12 cellular contexts compared by ENCODE assay signal in the genomic region with DNA sequence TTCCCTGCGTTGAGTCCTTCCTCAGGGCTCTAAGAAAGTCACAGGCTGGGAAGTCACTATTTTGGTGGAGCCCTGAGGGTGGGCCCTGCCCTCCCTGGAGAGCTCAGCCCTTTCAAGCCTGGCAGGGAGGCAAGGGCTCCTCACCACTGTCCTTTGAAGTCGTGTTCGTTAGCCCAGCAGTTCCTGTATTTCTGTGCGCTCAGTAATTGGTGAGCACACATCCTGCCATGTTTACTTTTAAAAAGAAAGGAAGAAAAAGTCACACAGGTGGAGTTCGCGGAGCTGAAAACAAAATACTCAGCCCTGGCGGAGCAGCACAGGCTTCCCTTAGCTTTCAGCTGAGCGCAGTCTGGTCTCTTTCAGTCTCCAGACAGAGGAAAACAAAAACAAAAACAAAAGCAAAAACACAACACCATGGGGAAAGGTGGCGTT. TPM values are rescaled to one million over a fixed set of nuclear protein-coding genes. Genes with fewer than 3 reads are reported as not detected.
DNase-seq lines count a peak whose midpoint lies in the region; ATAC-seq, FAIRE-seq and TF ChIP-seq lines count a peak whose summit lies in the region.
"Had no signal": no experiment of that assay in that cellular context is flagged by ENCODE, and none has a peak within 500 bp of the region (broad histone marks: within the 10 kb centered on the region; RNA-seq: fewer than 3 reads in every experiment).

No MANE protein-coding gene starts in this region.

- H3K4me3 ChIP-seq in CD4-positive, CD25-positive, alpha-beta regulatory T cell (ENCODE audit: low read depth, low read length): peak overlapping the region; percentile 79
- peak overlapping the region; percentile 49 for H3K4me3 ChIP-seq in Jurkat, Clone E6-1 (ENCODE audit: low read length)
- H3K4me3 ChIP-seq in left lung: no peak overlapping the region
- H3K4me3 ChIP-seq: GM23248, suprapubic skin had no signal

- H3K36me3 ChIP-seq in CD4-positive, CD25-positive, alpha-beta regulatory T cell (ENCODE audit: control insufficient read depth, insufficient read depth, low read length): peaks cover 7% of the 10 kb centered on the region
- H3K36me3 ChIP-seq in left lung: no peaks in the 10 kb centered on the region
- H3K36me3 ChIP-seq: suprapubic skin had no signal

- H3K9me3 Mint-ChIP-seq in CD4-positive, CD25-positive, alpha-beta regulatory T cell: peaks cover 0 to 2% (median 0%) of the 10 kb centered on the region in 7 donors

- no peaks in the 10 kb centered on the region for H3K27me3 ChIP-seq in CD4-positive, CD25-positive, alpha-beta regulatory T cell (ENCODE audit: control insufficient read depth, insufficient read depth, low read length)
- H3K27me3 ChIP-seq in left lung: no peaks in the 10 kb centered on the region
- H3K27me3 ChIP-seq: suprapubic skin had no signal

- intact Hi-C loops in left lung (cut with DNase I): no loop called here

- peak; percentile 78 for ATAC-seq in CD4-positive, CD25-positive, alpha-beta regulatory T cell (ENCODE audit: low read depth in 2 of 2)
- peak; percentile 65 for ATAC-seq in left lung

- no peaks in the 10 kb centered on the region for H3K27me3 Mint-ChIP-seq in CD4-positive, CD25-positive, alpha-beta regulatory T cell

- peak; percentile 35 to 89 (median 70) for DNase-seq in CD4-positive, CD25-positive, alpha-beta regulatory T cell
- DNase-seq in Jurkat, Clone E6-1 (ENCODE audit: low read depth, low spot score): peak; percentile 99
- DNase-seq in activated CD8-positive, alpha-beta memory T cell treated with anti-CD3 and anti-CD28 coated beads, Interleukin-2, amount 50 U/mL, for 48 hours: peak; percentile 62
- DNase-seq in left lung: no peak
- DNase-seq in urothelium cell line (ENCODE audit: low spot score): no peak
- DNase-seq in mucosa of gallbladder (ENCODE audit: low spot score): no peak
- no peak for DNase-seq in amniotic stem cell (lab: John Stamatoyannopoulos, UW)
- no peak for DNase-seq in 8988T
- DNase-seq: GM23248, NCI-H187 treated with DMSO at 0.1 percent for 48 hours, occipital lobe had no signal

- H3K4me3 Mint-ChIP-seq in CD4-positive, CD25-positive, alpha-beta regulatory T cell: peak overlapping the region; percentile 48 to 96 (median 93)

- no peak for FAIRE-seq in urothelium cell line (lab: Jason Lieb, UNC)

- peak overlapping the region; percentile 92 for H3K27ac ChIP-seq in CD4-positive, CD25-positive, alpha-beta regulatory T cell (ENCODE audit: insufficient read depth, low read length, poor library complexity, severe bottlenecking)
- H3K27ac ChIP-seq in left lung: peak overlapping the region in 1 of 2 donors; percentile 37
- H3K27ac ChIP-seq: GM23248, suprapubic skin had no signal

- H3K36me3 Mint-ChIP-seq in CD4-positive, CD25-positive, alpha-beta regulatory T cell: peaks cover 30% of the 10 kb centered on the region

- no peaks in the 10 kb centered on the region for H3K9me3 ChIP-seq in CD4-positive, CD25-positive, alpha-beta regulatory T cell (ENCODE audit: control insufficient read depth in 2 of 2, low read length in 2 of 2)
- no peaks in the 10 kb centered on the region for H3K9me3 ChIP-seq in left lung
- H3K9me3 ChIP-seq: suprapubic skin had no signal

- H3K4me1 ChIP-seq in CD4-positive, CD25-positive, alpha-beta regulatory T cell (ENCODE audit: control insufficient read depth, insufficient read depth, low read length, poor library complexity, severe bottlenecking): peaks cover 71% of the 10 kb centered on the region
- H3K4me1 ChIP-seq in left lung: peaks cover 0 to 13% of the 10 kb centered on the region in 2 donors
- H3K4me1 ChIP-seq: suprapubic skin had no signal

- TF ChIP-seq CTCF in left lung (IDR thresholded peaks at IDR 0.05): no peak

- H3K27ac Mint-ChIP-seq in CD4-positive, CD25-positive, alpha-beta regulatory T cell: peak overlapping the region; percentile 98 to 99 (median 99)

- peaks cover 21 to 86% (median 65%) of the 10 kb centered on the region in 4 donors for H3K4me1 Mint-ChIP-seq in CD4-positive, CD25-positive, alpha-beta regulatory T cell

RNA-seq across cellular contexts. Expression of gene PRKCQ, which starts 37.1 kb away (rescaled TPM):
- 87.3 TPM for total RNA-seq in CD4-positive, CD25-positive, alpha-beta regulatory T cell
- 10 to 100 TPM; 62.4 to 70.3 (median 66.8) TPM for polyA plus RNA-seq in CD4-positive, CD25-positive, alpha-beta regulatory T cell
- polyA plus RNA-seq in Jurkat, Clone E6-1 (2012; ENCODE audit: insufficient read depth, insufficient read length): 17.6 TPM
- total RNA-seq in left lung (1 to 10 TPM; 7.0 to 7.3 TPM), mucosa of gallbladder (1.4 TPM)
- total RNA-seq: GM23248 had no signal
- polyA plus RNA-seq: GM23248 had no signal

Comparison
In these comparisons a context has a peak if more than half of its experiments do, and no peak if none do; other contexts are left out.
1. DNase-seq: peak in CD4-positive, CD25-positive, alpha-beta regulatory T cell (3 of 3), Jurkat, Clone E6-1 (single experiment) and activated CD8-positive, alpha-beta memory T cell treated with anti-CD3 and anti-CD28 coated beads, Interleukin-2, amount 50 U/mL, for 48 hours (single experiment); none in left lung (0 of 2), urothelium cell line (single experiment), mucosa of gallbladder (single experiment), amniotic stem cell (single experiment) and 8988T (single experiment).
2. H3K4me3 ChIP-seq: peak in CD4-positive, CD25-positive, alpha-beta regulatory T cell (single experiment) and Jurkat, Clone E6-1 (single experiment); none in left lung (0 of 2).
3. RNA of gene PRKCQ, which starts 37.1 kb away (total RNA-seq): 87.3 TPM in CD4-positive, CD25-positive, alpha-beta regulatory T cell (single experiment); 7.0 to 7.3 TPM in left lung and 1.4 TPM in mucosa of gallbladder (single experiment); every median in the first group is over 10 times any median in the second.